Comparison of ENCODE assay signal across 8 cellular contexts in the genomic region with DNA sequence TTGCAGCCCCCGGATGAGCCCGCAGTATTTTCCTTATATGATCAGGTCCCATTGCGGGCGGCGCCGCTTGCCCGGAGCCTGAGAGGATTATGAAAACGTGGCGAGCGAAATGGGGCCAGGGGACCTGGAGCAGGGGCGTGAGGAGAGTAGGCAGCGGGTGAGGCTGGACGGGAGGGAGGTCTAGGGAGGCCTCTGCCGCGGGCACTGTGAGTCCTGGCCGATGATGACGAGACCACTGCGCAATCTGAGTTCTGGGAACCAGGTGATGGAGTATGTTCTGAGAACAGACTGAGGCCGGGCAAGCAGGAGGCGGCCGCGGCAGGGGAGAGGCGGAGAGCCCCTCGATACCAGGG. TPM values are rescaled to one million over a fixed set of nuclear protein-coding genes. Genes with fewer than 3 reads are reported as not detected.
DNase-seq lines count a peak whose midpoint lies in the region; ATAC-seq and TF ChIP-seq lines count a peak whose summit lies in the region.

No MANE protein-coding gene starts in this region.

- peaks cover 17 to 21% (median 20%) of the 10 kb centered on the region in 3 donors for H3K4me1 Mint-ChIP-seq in IgD-negative memory B cell
- H3K4me1 Mint-ChIP-seq in T-helper 2 cell treated with Interferon-gamma antibody and Interleukin-4, amounts not matched to agents 5 μg/mL and 100 μg/mL, for 36 hours (ENCODE audit: low read depth) = peaks cover 58% of the 10 kb centered on the region
- peaks cover 32% of the 10 kb centered on the region for H3K4me1 Mint-ChIP-seq in chondrocyte (ENCODE audit: low read depth)

- peaks cover 3 to 8% (median 5%) of the 10 kb centered on the region in 3 donors for H3K9me3 Mint-ChIP-seq in IgD-negative memory B cell
- peaks cover 8% of the 10 kb centered on the region for H3K9me3 Mint-ChIP-seq in T-helper 2 cell treated with Interferon-gamma antibody and Interleukin-4, amounts not matched to agents 5 μg/mL and 100 μg/mL, for 36 hours
- peaks cover 7% of the 10 kb centered on the region for H3K9me3 Mint-ChIP-seq in chondrocyte (ENCODE audit: low read depth)

- in situ Hi-C loops in G401 (cut with HindIII; ENCODE audit: low sequenced_read_pairs) = no loop called here

- peaks cover 2% of the 10 kb centered on the region for H3K36me3 Mint-ChIP-seq in IgD-negative memory B cell
- H3K36me3 Mint-ChIP-seq in T-helper 2 cell treated with Interferon-gamma antibody and Interleukin-4, amounts not matched to agents 5 μg/mL and 100 μg/mL, for 36 hours (ENCODE audit: low read depth) = peaks cover 48% of the 10 kb centered on the region
- peaks cover 14% of the 10 kb centered on the region for H3K36me3 Mint-ChIP-seq in chondrocyte (ENCODE audit: low read depth)

- DNase-seq in DMS114 treated with DMSO at 0.1 percent for 48 hours (lab: John Stamatoyannopoulos, UW; ENCODE audit: unreplicated experiment) (peak; percentile 14), chondrocyte (ENCODE audit: low spot score) (no peak), left lobe of liver (ENCODE audit: low spot score) (no peak), G401 (ENCODE audit: low spot score) (no peak)
- peak; percentile 67 for DNase-seq in T-helper 2 cell treated with Interferon-gamma antibody and Interleukin-4, amounts not matched to agents 5 μg/mL and 100 μg/mL, for 36 hours (ENCODE audit: low spot score)
- DNase-seq in stimulated activated CD8-positive, alpha-beta memory T cell treated with anti-CD3 and anti-CD28 coated beads, Interleukin-12 subunit alpha, Interleukin-12 subunit beta, amount 100 ng/mL, for 24 hours (ENCODE audit: extremely low read depth) = peak; percentile 25

- TF ChIP-seq CTCF in chondrocyte (IDR thresholded peaks at IDR 0.05) = no peak

- H3K27ac Mint-ChIP-seq in IgD-negative memory B cell = peak overlapping the region; percentile 59 to 97 (median 74)
- peak overlapping the region; percentile 98 for H3K27ac Mint-ChIP-seq in T-helper 2 cell treated with Interferon-gamma antibody and Interleukin-4, amounts not matched to agents 5 μg/mL and 100 μg/mL, for 36 hours
- H3K27ac Mint-ChIP-seq in chondrocyte (ENCODE audit: unreplicated experiment) = peak overlapping the region; percentile 99

- ATAC-seq in GM21447 (IDR thresholded peaks at IDR 0.05; ENCODE audit: unreplicated experiment) = peak; percentile 29
- peak; percentile 19 for ATAC-seq in left lobe of liver

- peak overlapping the region; percentile 95 to 99 (median 98) for H3K4me3 Mint-ChIP-seq in IgD-negative memory B cell
- H3K4me3 Mint-ChIP-seq in T-helper 2 cell treated with Interferon-gamma antibody and Interleukin-4, amounts not matched to agents 5 μg/mL and 100 μg/mL, for 36 hours = peak overlapping the region; percentile 87
- peak overlapping the region; percentile 87 for H3K4me3 Mint-ChIP-seq in chondrocyte (ENCODE audit: unreplicated experiment)

- no peaks in the 10 kb centered on the region for H3K27me3 Mint-ChIP-seq in IgD-negative memory B cell
- no peaks in the 10 kb centered on the region for H3K27me3 Mint-ChIP-seq in T-helper 2 cell treated with Interferon-gamma antibody and Interleukin-4, amounts not matched to agents 5 μg/mL and 100 μg/mL, for 36 hours (ENCODE audit: low read depth)
- no peaks in the 10 kb centered on the region for H3K27me3 Mint-ChIP-seq in chondrocyte (ENCODE audit: low read depth)

RNA-seq across cellular contexts. Expression of gene ACAA2, which starts 0.8 kb away (rescaled TPM):
- polyA plus RNA-seq in IgD-negative memory B cell = 41.7 TPM
- total RNA-seq in chondrocyte (55.5 to 70.1 TPM (median 60.3 TPM) in 3 replicates), left lobe of liver (572 TPM)
- 152 and 157 TPM in 2 replicates for total RNA-seq in G401 (2014; rRNA removed; shearing (Covaris generic))

Comparison
In these comparisons a context has a peak if more than half of its experiments do, and no peak if none do; other contexts are left out.
1. DNase-seq: peak in DMS114 treated with DMSO at 0.1 percent for 48 hours (single experiment), T-helper 2 cell treated with Interferon-gamma antibody and Interleukin-4, amounts not matched to agents 5 μg/mL and 100 μg/mL, for 36 hours (single experiment) and stimulated activated CD8-positive, alpha-beta memory T cell treated with anti-CD3 and anti-CD28 coated beads, Interleukin-12 subunit alpha, Interleukin-12 subunit beta, amount 100 ng/mL, for 24 hours (single experiment); none in chondrocyte (single experiment), left lobe of liver (single experiment) and G401 (single experiment).
2. Peak in every context shown above with its lines, with median percentiles within 50 percentile points of each other: H3K27ac Mint-ChIP-seq and H3K4me3 Mint-ChIP-seq.